ENCODE assay signal across 10 cellular contexts in the genomic region with DNA sequence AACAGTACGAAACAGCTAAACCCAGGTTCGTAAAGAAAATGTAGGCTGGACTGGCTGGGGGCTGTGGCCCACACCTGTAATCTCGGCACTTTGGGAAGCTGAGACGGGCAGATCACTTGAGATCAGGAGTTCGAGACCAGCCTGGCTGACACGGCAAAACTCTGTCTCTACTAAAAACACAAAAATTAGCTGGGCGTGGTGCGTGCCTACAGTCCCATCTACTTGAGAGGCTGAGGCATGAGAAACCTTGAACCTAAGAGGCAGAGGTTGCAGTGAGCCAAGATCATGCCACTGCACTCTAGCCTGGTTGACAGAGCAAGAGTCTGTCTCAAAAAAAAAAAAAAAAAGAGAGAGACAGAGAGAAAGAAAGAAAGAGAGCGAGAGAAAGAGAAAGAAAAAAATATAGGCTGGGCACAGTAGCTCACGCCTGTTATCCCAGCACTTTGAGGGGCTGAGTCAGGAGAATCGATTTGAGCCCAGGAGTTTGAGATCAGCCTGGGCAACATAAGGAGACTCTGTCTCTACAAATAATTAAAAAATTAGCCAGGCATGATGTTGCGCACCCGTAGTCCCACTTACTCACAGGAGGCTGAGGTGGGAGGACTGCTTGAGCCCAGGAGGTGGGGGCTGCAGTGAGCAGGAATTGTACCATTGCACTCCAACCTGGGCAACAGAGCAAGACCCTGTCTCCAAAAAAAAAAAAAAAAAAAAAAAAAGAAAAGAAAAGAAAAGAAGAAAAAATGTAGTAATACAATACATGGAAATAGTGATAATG. TPM values are rescaled to one million over a fixed set of nuclear protein-coding genes. Genes with fewer than 3 reads are reported as not detected.
DNase-seq lines count a peak whose midpoint lies in the region; ATAC-seq and TF ChIP-seq lines count a peak whose summit lies in the region.
"Had no signal": no experiment of that assay in that cellular context is flagged by ENCODE, and none has a peak within 500 bp of the region (broad histone marks: within the 10 kb centered on the region; RNA-seq: fewer than 3 reads in every experiment).

No MANE protein-coding gene starts in this region.

- no peaks in the 10 kb centered on the region for H3K36me3 ChIP-seq in CD8-positive, alpha-beta memory T cell (ENCODE audit: insufficient read depth, low read length)

- H3K4me1 Mint-ChIP-seq in CD8-positive, alpha-beta memory T cell = peaks cover 78 to 99% (median 95%) of the 10 kb centered on the region in 3 donors
- peaks cover 89% of the 10 kb centered on the region for H3K4me1 Mint-ChIP-seq in activated CD8-positive, alpha-beta T cell treated with anti-CD3 and anti-CD28 coated beads for 36 hours (ENCODE audit: low read depth)

- ATAC-seq in activated CD8-positive, alpha-beta T cell treated with anti-CD3 and anti-CD28 coated beads for 36 hours = no peak
- ATAC-seq in right cardiac atrium (no peak), GM18502 (IDR thresholded peaks at IDR 0.05; ENCODE audit: poor library complexity, unreplicated experiment) (no peak)

- no peak for TF ChIP-seq CTCF in activated CD8-positive, alpha-beta T cell treated with anti-CD3 and anti-CD28 coated beads for 36 hours (IDR thresholded peaks at IDR 0.05)

- H3K27me3 Mint-ChIP-seq in CD8-positive, alpha-beta memory T cell = no peaks in the 10 kb centered on the region
- no peaks in the 10 kb centered on the region for H3K27me3 Mint-ChIP-seq in activated CD8-positive, alpha-beta T cell treated with anti-CD3 and anti-CD28 coated beads for 36 hours

- DNase-seq in CD8-positive, alpha-beta memory T cell = no peak
- DNase-seq in activated CD8-positive, alpha-beta T cell treated with anti-CD3 and anti-CD28 coated beads for 36 hours = no peak
- DNase-seq in right cardiac atrium (peak in 1 of 3 donors; percentile 27), DMS79 (lab: John Stamatoyannopoulos, UW) (no peak), NCI-H69 (lab: John Stamatoyannopoulos, UW) (no peak), pons (ENCODE audit: low spot score) (no peak)
- DNase-seq: GF-D8, MM.1S had no signal

- CTCF ChIA-PET in CD8-positive, alpha-beta memory T cell (lab: Charles Lee) = interaction anchor here (1.4 to 3.0 kb wide), 3 partner anchors 11 to 16 kb away, joined by 3 to 11 read pairs (median 5); no protein-coding TSS in a partner anchor
- CTCF ChIA-PET in activated CD8-positive, alpha-beta T cell treated with anti-CD3 and anti-CD28 coated beads for 36 hours (lab: Charles Lee) = interaction anchor here (1.0 to 2.9 kb wide), 3 partner anchors 13 to 24 kb away, joined by 3 to 9 read pairs (median 5); no protein-coding TSS in a partner anchor

- no peak overlapping the region for H3K4me3 ChIP-seq in CD8-positive, alpha-beta memory T cell (ENCODE audit: low read length)
- H3K4me3 ChIP-seq in right cardiac atrium (ENCODE audit: low read length) (no peak overlapping the region), skin epidermis (no peak overlapping the region)

- peaks cover 0 to 43% (median 9%) of the 10 kb centered on the region in 3 donors for H3K36me3 Mint-ChIP-seq in CD8-positive, alpha-beta memory T cell
- H3K36me3 Mint-ChIP-seq in activated CD8-positive, alpha-beta T cell treated with anti-CD3 and anti-CD28 coated beads for 36 hours (ENCODE audit: low read depth) = peaks cover 23% of the 10 kb centered on the region

- no peaks in the 10 kb centered on the region for H3K9me3 ChIP-seq in CD8-positive, alpha-beta memory T cell (ENCODE audit: low read length)
- no peaks in the 10 kb centered on the region for H3K9me3 ChIP-seq in right cardiac atrium (ENCODE audit: control insufficient read depth, low read length)

- peaks cover 81% of the 10 kb centered on the region for H3K4me1 ChIP-seq in CD8-positive, alpha-beta memory T cell (ENCODE audit: insufficient read depth, low read length)
- peaks cover 42% of the 10 kb centered on the region for H3K4me1 ChIP-seq in right cardiac atrium (ENCODE audit: control insufficient read depth, insufficient read depth, low read length)

- peak overlapping the region; percentile 52 to 96 (median 72) for H3K27ac Mint-ChIP-seq in CD8-positive, alpha-beta memory T cell
- peak overlapping the region; percentile 92 for H3K27ac Mint-ChIP-seq in activated CD8-positive, alpha-beta T cell treated with anti-CD3 and anti-CD28 coated beads for 36 hours

- no peaks in the 10 kb centered on the region for H3K9me3 Mint-ChIP-seq in CD8-positive, alpha-beta memory T cell
- H3K9me3 Mint-ChIP-seq in activated CD8-positive, alpha-beta T cell treated with anti-CD3 and anti-CD28 coated beads for 36 hours = no peaks in the 10 kb centered on the region

- H3K27me3 ChIP-seq in CD8-positive, alpha-beta memory T cell (ENCODE audit: insufficient read depth, low read length, poor library complexity, severe bottlenecking) = no peaks in the 10 kb centered on the region
- no peaks in the 10 kb centered on the region for H3K27me3 ChIP-seq in right cardiac atrium (ENCODE audit: control insufficient read depth, insufficient read depth)

- H3K27ac ChIP-seq in CD8-positive, alpha-beta memory T cell (ENCODE audit: low read depth, low read length) = no peak overlapping the region
- H3K27ac ChIP-seq in right cardiac atrium (ENCODE audit: low read length) (peak overlapping the region; percentile 88), skin epidermis (peak overlapping the region in 19 of 21 experiments; percentile 48 to 90 (median 73))

- POLR2A ChIA-PET in CD8-positive, alpha-beta memory T cell (lab: Charles Lee) = no interaction called here
- POLR2A ChIA-PET in activated CD8-positive, alpha-beta T cell treated with anti-CD3 and anti-CD28 coated beads for 36 hours (lab: Charles Lee) = interaction anchor here (0.7 to 2.6 kb wide), 5 partner anchors 10 to 147 kb away, joined by 3 to 16 read pairs (median 4); a partner anchor contains a TSS

- intact Hi-C loops in activated CD8-positive, alpha-beta T cell treated with anti-CD3 and anti-CD28 coated beads for 36 hours (cut with micrococcal nuclease) = loop anchor here (5.0 kb wide), 1 partner anchor 62 kb away; no protein-coding TSS in a partner anchor
- intact Hi-C loops in right cardiac atrium (cut with DNase I) = no loop called here

- WGBS in right cardiac atrium = 78% methylated on average over 13 of the region's 13 CpGs

- H3K4me3 Mint-ChIP-seq in CD8-positive, alpha-beta memory T cell = peak overlapping the region in 2 of 7 donors; percentile 36 to 45
- H3K4me3 Mint-ChIP-seq in activated CD8-positive, alpha-beta T cell treated with anti-CD3 and anti-CD28 coated beads for 36 hours = no peak overlapping the region

RNA-seq across cellular contexts. Expression of a gene that starts 35.7 kb away (rescaled TPM):
- 100 to 1,000 TPM; 284 to 289 TPM for total RNA-seq in CD8-positive, alpha-beta memory T cell
- 540 TPM for polyA plus RNA-seq in CD8-positive, alpha-beta memory T cell
- total RNA-seq in activated CD8-positive, alpha-beta T cell treated with anti-CD3 and anti-CD28 coated beads for 36 hours = 100 to 1,000 TPM; 335 to 340 TPM
- 100 to 1,000 TPM; 226 to 255 (median 232) TPM for total RNA-seq in right cardiac atrium
- 228 TPM for polyA plus RNA-seq in right cardiac atrium
